ENCODE assay signal across 21 cellular contexts in the genomic region with DNA sequence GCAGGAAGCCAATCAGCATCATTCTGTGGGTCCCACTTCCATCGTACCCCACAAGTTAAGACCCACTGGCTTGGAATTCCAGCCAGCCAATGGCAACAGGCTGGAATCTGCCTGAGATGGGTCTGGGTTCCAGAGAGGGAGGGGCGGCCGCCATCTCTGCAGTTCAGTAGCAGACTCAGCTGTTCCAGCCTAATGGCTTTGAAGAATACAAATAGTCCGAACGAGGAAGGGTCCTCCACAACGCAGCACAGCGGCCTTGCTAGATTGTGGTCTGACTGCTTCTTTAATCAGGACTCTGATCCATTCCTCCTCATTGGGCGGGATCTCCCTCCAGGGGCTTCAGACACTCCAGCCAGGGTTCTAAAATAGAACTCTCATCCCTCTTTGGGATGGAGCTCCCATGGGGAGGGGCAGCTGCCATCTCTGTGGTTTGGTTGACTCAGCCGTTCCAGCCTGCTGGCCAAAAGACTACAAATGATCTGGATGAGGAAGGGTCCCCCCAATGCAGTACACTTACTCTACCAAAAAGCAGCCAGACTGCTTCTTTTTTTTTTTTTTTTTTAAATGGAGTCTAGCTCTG.
"Had no signal": no experiment of that assay in that cellular context is flagged by ENCODE, and none has a peak within 500 bp of the region (broad histone marks: within the 10 kb centered on the region; RNA-seq: fewer than 3 reads in every experiment).

No MANE protein-coding gene starts in this region.

- H3K9me3 ChIP-seq: MG63 had no signal

- H3K36me3 ChIP-seq: MG63 had no signal

- ATAC-seq: HepG2, SK-N-SH treated with all-trans-retinoic acid at 6 μM for 48 hours had no signal

- H3K4me3 ChIP-seq: MG63 had no signal

- DNase-seq: IMR-90, Kasumi-1, KG1, MG63, NCI-H1092, NCI-H1436, NCI-H187, NCI-H2029, NCI-H2081 treated with DMSO at 0.1 percent for 48 hours, NCI-H2171, NCI-H226, NCI-H446, NCI-H510A, NCI-H524 treated with DMSO at 0.1 percent for 48 hours, NCI-H69, NCI-H774, RPMI8226, SHP77, T-helper 1 cell had no signal
